25 cellular contexts compared by ENCODE assay signal in genomic region chr2:220785181-220785580, GRCh38.
A peak's percentile ranks its signal among the peaks of the same experiment; 100 is the strongest.
DNase-seq lines count a peak whose midpoint lies in the region; ATAC-seq, FAIRE-seq and TF ChIP-seq lines count a peak whose summit lies in the region.
"Had no signal": no experiment of that assay in that cellular context is flagged by ENCODE, and none has a peak within 500 bp of the region (broad histone marks: within the 10 kb centered on the region; RNA-seq: fewer than 3 reads in every experiment).

No MANE protein-coding gene starts in this region.

- peaks cover 6% of the 10 kb centered on the region for H3K4me1 ChIP-seq in astrocyte (ENCODE audit: insufficient read depth, low read length)
- H3K4me1 ChIP-seq: body of pancreas, colonic mucosa, psoas muscle had no signal

- no peaks in the 10 kb centered on the region for H3K79me2 ChIP-seq in astrocyte (ENCODE audit: insufficient read depth, low read length)

- intact Hi-C loops in left colon (cut with DNase I, micrococcal nuclease), result no loop called here

- no peak for FAIRE-seq in astrocyte (lab: Jason Lieb, UNC)
- FAIRE-seq: endometrium, GM12892, HTR-8/SVneo, small intestine had no signal

- peaks cover 12% of the 10 kb centered on the region for H3K4me1 Mint-ChIP-seq in astrocyte (ENCODE audit: low read depth, unreplicated experiment)
- H3K4me1 Mint-ChIP-seq: activated CD4-positive, alpha-beta T cell treated with anti-CD3 and anti-CD28 coated beads, Interleukin-2, amount 10 ng/mL, durations not matched to agents 7 days and 5 days; activated T-helper 17 cell treated with anti-CD3 and anti-CD28 coated beads, Interleukin-2, amount 50 U/mL, for 72 hours; CD14-positive monocyte had no signal

- no peak overlapping the region for H3K4me2 ChIP-seq in astrocyte (ENCODE audit: low read length)
- H3K4me2 ChIP-seq: KMS-11 had no signal

- H3K9ac ChIP-seq in astrocyte (ENCODE audit: low read length), result no peak overlapping the region
- H3K9ac ChIP-seq: KMS-11 had no signal

- no peak overlapping the region for H3K27ac Mint-ChIP-seq in astrocyte (ENCODE audit: unreplicated experiment)
- H3K27ac Mint-ChIP-seq: activated CD4-positive, alpha-beta T cell treated with anti-CD3 and anti-CD28 coated beads, Interleukin-2, amount 10 ng/mL, durations not matched to agents 7 days and 5 days; activated T-helper 17 cell treated with anti-CD3 and anti-CD28 coated beads, Interleukin-2, amount 50 U/mL, for 72 hours; CD14-positive monocyte; stimulated activated naive CD8-positive, alpha-beta T cell treated with anti-CD3 and anti-CD28 coated beads, Interleukin-15, Interleukin-2, amounts not matched to agents 100 ng/mL and 50 ng/mL, for 24 hours had no signal

- no peak overlapping the region for H3K4me3 Mint-ChIP-seq in astrocyte (ENCODE audit: unreplicated experiment)
- H3K4me3 Mint-ChIP-seq: activated CD4-positive, alpha-beta T cell treated with anti-CD3 and anti-CD28 coated beads, Interleukin-2, amount 10 ng/mL, durations not matched to agents 7 days and 5 days; activated T-helper 17 cell treated with anti-CD3 and anti-CD28 coated beads, Interleukin-2, amount 50 U/mL, for 72 hours; CD14-positive monocyte; stimulated activated naive CD8-positive, alpha-beta T cell treated with anti-CD3 and anti-CD28 coated beads, Interleukin-15, Interleukin-2, amounts not matched to agents 100 ng/mL and 50 ng/mL, for 24 hours had no signal

- H3K9me3 ChIP-seq in astrocyte (ENCODE audit: insufficient read depth, low read depth, low read length), result no peaks in the 10 kb centered on the region
- H3K9me3 ChIP-seq: body of pancreas, colonic mucosa, psoas muscle, tibial nerve had no signal

- TF ChIP-seq CTCF in astrocyte (IDR thresholded peaks at IDR 0.05; ENCODE audit: insufficient read depth, low read depth, low read length), result no peak

- H3K27me3 Mint-ChIP-seq in astrocyte (ENCODE audit: low read depth, unreplicated experiment), result no peaks in the 10 kb centered on the region
- H3K27me3 Mint-ChIP-seq: activated CD4-positive, alpha-beta T cell treated with anti-CD3 and anti-CD28 coated beads, Interleukin-2, amount 10 ng/mL, durations not matched to agents 7 days and 5 days; stimulated activated naive CD8-positive, alpha-beta T cell treated with anti-CD3 and anti-CD28 coated beads, Interleukin-15, Interleukin-2, amounts not matched to agents 100 ng/mL and 50 ng/mL, for 24 hours had no signal

- no peaks in the 10 kb centered on the region for H3K27me3 ChIP-seq in astrocyte (ENCODE audit: insufficient read depth, low read length)
- H3K27me3 ChIP-seq: body of pancreas, colonic mucosa, tibial nerve had no signal

- H2AFZ ChIP-seq in astrocyte (ENCODE audit: low read depth, low read length), result no peak overlapping the region

- H3K9me3 Mint-ChIP-seq in astrocyte (ENCODE audit: unreplicated experiment), result no peaks in the 10 kb centered on the region
- H3K9me3 Mint-ChIP-seq: activated CD4-positive, alpha-beta T cell treated with anti-CD3 and anti-CD28 coated beads, Interleukin-2, amount 10 ng/mL, durations not matched to agents 7 days and 5 days had no signal

- no peaks in the 10 kb centered on the region for H3K36me3 ChIP-seq in astrocyte (ENCODE audit: insufficient read depth, low read length)
- H3K36me3 ChIP-seq: colonic mucosa, tibial nerve had no signal

- no peak overlapping the region for H3K27ac ChIP-seq in astrocyte (ENCODE audit: low read depth, low read length)
- H3K27ac ChIP-seq: body of pancreas, colonic mucosa, KMS-11, psoas muscle, tibial nerve, VCaP had no signal

- H4K20me1 ChIP-seq in astrocyte (ENCODE audit: insufficient read depth, low read length), result no peaks in the 10 kb centered on the region

- DNase-seq in DMS53 (lab: John Stamatoyannopoulos, UW) (peak; percentile 87), NCI-H1436 treated with DMSO at 0.1 percent for 48 hours (lab: John Stamatoyannopoulos, UW) (peak; percentile 74), NCI-H2227 treated with DMSO at 0.1 percent for 48 hours (lab: John Stamatoyannopoulos, UW) (peak; percentile 13), astrocyte (ENCODE audit: low read depth) (peak; percentile 3), cerebellar cortex (ENCODE audit: low spot score) (no peak), activated gamma-delta T cell treated with Interleukin-2 at 50 U/mL for 16 hours (no peak), left colon (no peak)
- DNase-seq: activated CD4-positive, alpha-beta T cell treated with anti-CD3 and anti-CD28 coated beads, Interleukin-2, amount 10 ng/mL, durations not matched to agents 7 days and 5 days; body of pancreas; colonic mucosa; head of caudate nucleus; psoas muscle; small intestine; stimulated activated CD4-positive, alpha-beta T cell treated with anti-CD3 and anti-CD28 coated beads, Interleukin-4, amount 100 ng/mL, for 1 hour; T-helper 2 cell had no signal

- no peaks in the 10 kb centered on the region for H3K36me3 Mint-ChIP-seq in astrocyte (ENCODE audit: low read depth, unreplicated experiment)
- H3K36me3 Mint-ChIP-seq: CD14-positive monocyte had no signal

- ATAC-seq in GM21529 (IDR thresholded peaks at IDR 0.05; ENCODE audit: unreplicated experiment), result no peak
- no peak for ATAC-seq in left colon
- ATAC-seq: activated T-helper 17 cell treated with anti-CD3 and anti-CD28 coated beads, Interleukin-2, amount 50 U/mL, for 72 hours; body of pancreas; psoas muscle had no signal

- H3K4me3 ChIP-seq in astrocyte (ENCODE audit: insufficient read depth, low read depth, low read length), result no peak overlapping the region
- H3K4me3 ChIP-seq: body of pancreas, colonic mucosa, psoas muscle, tibial nerve had no signal

Comparison
In these comparisons a context has a peak if more than half of its experiments do, and no peak if none do; other contexts are left out.
1. DNase-seq: peak in DMS53 (single experiment), NCI-H1436 treated with DMSO at 0.1 percent for 48 hours (single experiment), NCI-H2227 treated with DMSO at 0.1 percent for 48 hours (single experiment) and astrocyte (single experiment); none in cerebellar cortex (single experiment), activated gamma-delta T cell treated with Interleukin-2 at 50 U/mL for 16 hours (single experiment) and left colon (0 of 2).